Comparison of ENCODE assay signal across 1 cellular context in genomic region chr16:70804153-70804728, GRCh38.
TF ChIP-seq lines count a peak whose summit lies in the region.

No MANE protein-coding gene starts in this region.

TF ChIP-seq in K562, 482 proteins besides CTCF, POLR2A, EP300 and RAD21 (continued from another document and continues in another):
- TF ChIP-seq, protein P1, sequence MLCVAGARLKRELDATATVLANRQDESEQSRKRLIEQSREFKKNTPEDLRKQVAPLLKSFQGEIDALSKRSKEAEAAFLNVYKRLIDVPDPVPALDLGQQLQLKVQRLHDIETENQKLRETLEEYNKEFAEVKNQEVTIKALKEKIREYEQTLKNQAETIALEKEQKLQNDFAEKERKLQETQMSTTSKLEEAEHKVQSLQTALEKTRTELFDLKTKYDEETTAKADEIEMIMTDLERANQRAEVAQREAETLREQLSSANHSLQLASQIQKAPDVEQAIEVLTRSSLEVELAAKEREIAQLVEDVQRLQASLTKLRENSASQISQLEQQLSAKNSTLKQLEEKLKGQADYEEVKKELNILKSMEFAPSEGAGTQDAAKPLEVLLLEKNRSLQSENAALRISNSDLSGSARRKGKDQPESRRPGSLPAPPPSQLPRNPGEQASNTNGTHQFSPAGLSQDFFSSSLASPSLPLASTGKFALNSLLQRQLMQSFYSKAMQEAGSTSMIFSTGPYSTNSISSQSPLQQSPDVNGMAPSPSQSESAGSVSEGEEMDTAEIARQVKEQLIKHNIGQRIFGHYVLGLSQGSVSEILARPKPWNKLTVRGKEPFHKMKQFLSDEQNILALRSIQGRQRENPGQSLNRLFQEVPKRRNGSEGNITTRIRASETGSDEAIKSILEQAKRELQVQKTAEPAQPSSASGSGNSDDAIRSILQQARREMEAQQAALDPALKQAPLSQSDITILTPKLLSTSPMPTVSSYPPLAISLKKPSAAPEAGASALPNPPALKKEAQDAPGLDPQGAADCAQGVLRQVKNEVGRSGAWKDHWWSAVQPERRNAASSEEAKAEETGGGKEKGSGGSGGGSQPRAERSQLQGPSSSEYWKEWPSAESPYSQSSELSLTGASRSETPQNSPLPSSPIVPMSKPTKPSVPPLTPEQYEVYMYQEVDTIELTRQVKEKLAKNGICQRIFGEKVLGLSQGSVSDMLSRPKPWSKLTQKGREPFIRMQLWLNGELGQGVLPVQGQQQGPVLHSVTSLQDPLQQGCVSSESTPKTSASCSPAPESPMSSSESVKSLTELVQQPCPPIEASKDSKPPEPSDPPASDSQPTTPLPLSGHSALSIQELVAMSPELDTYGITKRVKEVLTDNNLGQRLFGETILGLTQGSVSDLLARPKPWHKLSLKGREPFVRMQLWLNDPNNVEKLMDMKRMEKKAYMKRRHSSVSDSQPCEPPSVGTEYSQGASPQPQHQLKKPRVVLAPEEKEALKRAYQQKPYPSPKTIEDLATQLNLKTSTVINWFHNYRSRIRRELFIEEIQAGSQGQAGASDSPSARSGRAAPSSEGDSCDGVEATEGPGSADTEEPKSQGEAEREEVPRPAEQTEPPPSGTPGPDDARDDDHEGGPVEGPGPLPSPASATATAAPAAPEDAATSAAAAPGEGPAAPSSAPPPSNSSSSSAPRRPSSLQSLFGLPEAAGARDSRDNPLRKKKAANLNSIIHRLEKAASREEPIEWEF (CRISPR knock-in tag; IDR thresholded peaks at IDR 0.05), result no peak
- TF ChIP-seq ZNF316 (IDR thresholded peaks at IDR 0.05) (no peak), NELFE (IDR thresholded peaks at IDR 0.05; ENCODE audit: insufficient read depth, insufficient read length) (no peak), ZNF263 (CRISPR knock-in tag; IDR thresholded peaks at IDR 0.05; ENCODE audit: borderline replicate concordance) (no peak), ZNF217 (CRISPR knock-in tag; IDR thresholded peaks at IDR 0.05) (no peak), JUN (IDR thresholded peaks at IDR 0.05; ENCODE audit: borderline replicate concordance, low read depth, low read length) (peak; percentile 85), JUN (CRISPR knock-in tag; IDR thresholded peaks at IDR 0.05; ENCODE audit: borderline replicate concordance) (no peak), RBM14 (IDR thresholded peaks at IDR 0.05; ENCODE audit: borderline replicate concordance, insufficient read depth, low read depth, low read length) (no peak), NCOA1 (IDR thresholded peaks at IDR 0.05; ENCODE audit: low read depth) (no peak), KLF16 (IDR thresholded peaks at IDR 0.05) (no peak), NR2C1 (IDR thresholded peaks at IDR 0.05) (no peak), NR2C1 (tag; IDR thresholded peaks at IDR 0.05) (no peak), CEBPB (tag; IDR thresholded peaks at IDR 0.05) (peak; percentile 30; the same call in 1 of the 2 replicates), PCBP1 (IDR thresholded peaks at IDR 0.05; ENCODE audit: low read depth, low read length, poor library complexity, severe bottlenecking) (no peak), TRIM28 (IDR thresholded peaks at IDR 0.05) (no peak), POLR2B (IDR thresholded peaks at IDR 0.05; ENCODE audit: low read depth, partially characterized antibody) (no peak), THAP7 (CRISPR knock-in tag; IDR thresholded peaks at IDR 0.05) (no peak), HLTF (IDR thresholded peaks at IDR 0.05) (no peak), ZNF197 (CRISPR knock-in tag; IDR thresholded peaks at IDR 0.05; ENCODE audit: low read depth) (no peak), NFATC3 (IDR thresholded peaks at IDR 0.05) (no peak), CBX3 (IDR thresholded peaks at IDR 0.05; ENCODE audit: borderline replicate concordance in 1 of 2, low read length in 2 of 2) (peak in 1 of 2 experiments; percentile 49; a peak in 1 of 3 replicates), MTA1 (IDR thresholded peaks at IDR 0.05; ENCODE audit: borderline replicate concordance) (no peak), ZEB2 (IDR thresholded peaks at IDR 0.05) (no peak), ETV1 (tag; conservative IDR thresholded peaks at IDR 0.05; ENCODE audit: low read depth) (no peak), ZNF785 (CRISPR knock-in tag; IDR thresholded peaks at IDR 0.05) (no peak), PURB (CRISPR knock-in tag; IDR thresholded peaks at IDR 0.05; ENCODE audit: low read depth) (no peak), TRIM24 (IDR thresholded peaks at IDR 0.05) (peak; percentile 56 to 73; a peak in 2 of 4 replicates), NR2C2 (CRISPR knock-in tag; IDR thresholded peaks at IDR 0.05) (no peak), NR2C2 (tag; IDR thresholded peaks at IDR 0.05) (no peak), ZNF282 (CRISPR knock-in tag; IDR thresholded peaks at IDR 0.05) (no peak), TAF15 (IDR thresholded peaks at IDR 0.05; ENCODE audit: low read depth, low read length) (no peak)
- TF ChIP-seq, protein P2, sequence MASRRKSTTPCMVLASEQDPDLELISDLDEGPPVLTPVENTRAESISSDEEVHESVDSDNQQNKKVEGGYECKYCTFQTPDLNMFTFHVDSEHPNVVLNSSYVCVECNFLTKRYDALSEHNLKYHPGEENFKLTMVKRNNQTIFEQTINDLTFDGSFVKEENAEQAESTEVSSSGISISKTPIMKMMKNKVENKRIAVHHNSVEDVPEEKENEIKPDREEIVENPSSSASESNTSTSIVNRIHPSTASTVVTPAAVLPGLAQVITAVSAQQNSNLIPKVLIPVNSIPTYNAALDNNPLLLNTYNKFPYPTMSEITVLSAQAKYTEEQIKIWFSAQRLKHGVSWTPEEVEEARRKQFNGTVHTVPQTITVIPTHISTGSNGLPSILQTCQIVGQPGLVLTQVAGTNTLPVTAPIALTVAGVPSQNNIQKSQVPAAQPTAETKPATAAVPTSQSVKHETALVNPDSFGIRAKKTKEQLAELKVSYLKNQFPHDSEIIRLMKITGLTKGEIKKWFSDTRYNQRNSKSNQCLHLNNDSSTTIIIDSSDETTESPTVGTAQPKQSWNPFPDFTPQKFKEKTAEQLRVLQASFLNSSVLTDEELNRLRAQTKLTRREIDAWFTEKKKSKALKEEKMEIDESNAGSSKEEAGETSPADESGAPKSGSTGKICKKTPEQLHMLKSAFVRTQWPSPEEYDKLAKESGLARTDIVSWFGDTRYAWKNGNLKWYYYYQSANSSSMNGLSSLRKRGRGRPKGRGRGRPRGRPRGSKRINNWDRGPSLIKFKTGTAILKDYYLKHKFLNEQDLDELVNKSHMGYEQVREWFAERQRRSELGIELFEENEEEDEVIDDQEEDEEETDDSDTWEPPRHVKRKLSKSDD (conservative IDR thresholded peaks at IDR 0.05; ENCODE audit: low read length), result no peak
- TF ChIP-seq, protein P3, sequence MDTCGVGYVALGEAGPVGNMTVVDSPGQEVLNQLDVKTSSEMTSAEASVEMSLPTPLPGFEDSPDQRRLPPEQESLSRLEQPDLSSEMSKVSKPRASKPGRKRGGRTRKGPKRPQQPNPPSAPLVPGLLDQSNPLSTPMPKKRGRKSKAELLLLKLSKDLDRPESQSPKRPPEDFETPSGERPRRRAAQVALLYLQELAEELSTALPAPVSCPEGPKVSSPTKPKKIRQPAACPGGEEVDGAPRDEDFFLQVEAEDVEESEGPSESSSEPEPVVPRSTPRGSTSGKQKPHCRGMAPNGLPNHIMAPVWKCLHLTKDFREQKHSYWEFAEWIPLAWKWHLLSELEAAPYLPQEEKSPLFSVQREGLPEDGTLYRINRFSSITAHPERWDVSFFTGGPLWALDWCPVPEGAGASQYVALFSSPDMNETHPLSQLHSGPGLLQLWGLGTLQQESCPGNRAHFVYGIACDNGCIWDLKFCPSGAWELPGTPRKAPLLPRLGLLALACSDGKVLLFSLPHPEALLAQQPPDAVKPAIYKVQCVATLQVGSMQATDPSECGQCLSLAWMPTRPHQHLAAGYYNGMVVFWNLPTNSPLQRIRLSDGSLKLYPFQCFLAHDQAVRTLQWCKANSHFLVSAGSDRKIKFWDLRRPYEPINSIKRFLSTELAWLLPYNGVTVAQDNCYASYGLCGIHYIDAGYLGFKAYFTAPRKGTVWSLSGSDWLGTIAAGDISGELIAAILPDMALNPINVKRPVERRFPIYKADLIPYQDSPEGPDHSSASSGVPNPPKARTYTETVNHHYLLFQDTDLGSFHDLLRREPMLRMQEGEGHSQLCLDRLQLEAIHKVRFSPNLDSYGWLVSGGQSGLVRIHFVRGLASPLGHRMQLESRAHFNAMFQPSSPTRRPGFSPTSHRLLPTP (IDR thresholded peaks at IDR 0.05; ENCODE audit: borderline replicate concordance, extremely low read depth, insufficient read length), result no peak
- TF ChIP-seq, protein P4, sequence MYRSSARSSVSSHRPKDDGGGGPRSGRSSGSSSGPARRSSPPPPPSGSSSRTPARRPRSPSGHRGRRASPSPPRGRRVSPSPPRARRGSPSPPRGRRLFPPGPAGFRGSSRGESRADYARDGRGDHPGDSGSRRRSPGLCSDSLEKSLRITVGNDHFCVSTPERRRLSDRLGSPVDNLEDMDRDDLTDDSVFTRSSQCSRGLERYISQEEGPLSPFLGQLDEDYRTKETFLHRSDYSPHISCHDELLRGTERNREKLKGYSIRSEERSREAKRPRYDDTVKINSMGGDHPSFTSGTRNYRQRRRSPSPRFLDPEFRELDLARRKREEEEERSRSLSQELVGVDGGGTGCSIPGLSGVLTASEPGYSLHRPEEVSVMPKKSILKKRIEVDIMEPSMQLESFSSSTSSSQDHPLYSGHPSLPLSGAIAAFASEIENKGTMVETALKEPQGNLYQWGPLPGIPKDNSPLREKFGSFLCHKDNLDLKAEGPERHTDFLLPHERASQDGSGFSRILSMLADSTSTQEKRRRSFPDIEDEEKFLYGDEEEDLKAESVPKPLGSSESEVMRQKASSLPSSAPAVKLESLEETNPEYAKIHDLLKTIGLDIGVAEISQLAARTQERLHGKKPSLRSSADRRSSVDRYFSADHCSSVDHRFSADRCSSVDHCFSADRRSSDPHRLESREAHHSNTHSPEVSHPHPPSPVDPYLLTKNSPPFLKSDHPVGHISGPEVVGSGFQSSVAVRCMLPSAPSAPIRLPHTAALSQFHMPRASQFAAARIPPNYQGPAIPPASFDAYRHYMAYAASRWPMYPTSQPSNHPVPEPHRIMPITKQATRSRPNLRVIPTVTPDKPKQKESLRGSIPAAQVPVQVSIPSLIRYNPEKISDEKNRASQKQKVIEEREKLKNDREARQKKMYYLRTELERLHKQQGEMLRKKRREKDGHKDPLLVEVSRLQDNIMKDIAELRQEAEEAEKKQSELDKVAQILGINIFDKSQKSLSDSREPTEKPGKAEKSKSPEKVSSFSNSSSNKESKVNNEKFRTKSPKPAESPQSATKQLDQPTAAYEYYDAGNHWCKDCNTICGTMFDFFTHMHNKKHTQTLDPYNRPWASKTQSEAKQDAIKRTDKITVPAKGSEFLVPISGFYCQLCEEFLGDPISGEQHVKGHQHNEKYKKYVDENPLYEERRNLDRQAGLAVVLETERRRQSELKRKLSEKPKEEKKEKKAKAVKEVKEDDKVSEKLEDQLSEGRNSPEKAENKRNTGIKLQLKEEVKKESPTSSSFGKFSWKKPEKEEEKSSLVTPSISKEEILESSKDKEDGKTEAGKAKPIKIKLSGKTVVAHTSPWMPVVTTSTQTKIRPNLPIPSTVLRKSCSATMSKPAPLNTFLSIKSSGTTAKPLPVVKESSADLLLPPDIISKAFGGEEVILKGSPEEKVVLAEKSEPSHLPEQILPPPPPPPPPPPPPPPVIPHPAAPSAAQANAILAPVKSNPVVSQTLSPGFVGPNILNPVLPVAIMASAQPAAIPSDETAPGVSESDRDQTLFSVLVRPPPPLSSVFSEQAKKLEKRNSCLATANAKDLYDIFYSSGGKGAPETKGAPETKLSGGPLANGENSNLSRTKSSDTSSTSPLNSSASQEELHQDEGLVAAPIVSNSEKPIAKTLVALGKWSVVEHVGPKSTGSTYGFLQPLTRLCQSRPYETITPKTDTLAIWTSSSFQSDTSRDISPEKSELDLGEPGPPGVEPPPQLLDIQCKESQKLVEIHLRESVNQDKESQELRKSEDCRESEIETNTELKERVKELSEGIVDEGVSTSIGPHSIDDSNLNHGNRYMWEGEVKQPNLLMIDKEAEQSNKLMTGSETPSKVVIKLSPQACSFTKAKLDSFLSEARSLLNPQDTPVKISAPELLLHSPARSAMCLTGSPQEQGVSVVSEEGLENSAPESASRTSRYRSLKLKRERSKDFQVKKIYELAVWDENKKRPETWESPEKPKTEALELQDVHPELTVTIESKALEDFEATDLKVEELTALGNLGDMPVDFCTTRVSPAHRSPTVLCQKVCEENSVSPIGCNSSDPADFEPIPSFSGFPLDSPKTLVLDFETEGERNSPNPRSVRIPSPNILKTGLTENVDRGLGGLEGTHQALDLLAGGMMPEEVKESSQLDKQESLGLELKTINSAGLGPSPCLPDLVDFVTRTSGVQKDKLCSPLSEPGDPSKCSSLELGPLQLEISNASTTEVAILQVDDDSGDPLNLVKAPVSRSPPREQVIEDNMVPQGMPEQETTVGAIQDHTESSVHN (IDR thresholded peaks at IDR 0.05; ENCODE audit: borderline replicate concordance in 1 of 2, low read depth in 1 of 2), result 0 out of 4 replicates have a peak, but pooled peaks of 1 of the 2 experiments have one; percentile 50
- TF ChIP-seq, protein P5, sequence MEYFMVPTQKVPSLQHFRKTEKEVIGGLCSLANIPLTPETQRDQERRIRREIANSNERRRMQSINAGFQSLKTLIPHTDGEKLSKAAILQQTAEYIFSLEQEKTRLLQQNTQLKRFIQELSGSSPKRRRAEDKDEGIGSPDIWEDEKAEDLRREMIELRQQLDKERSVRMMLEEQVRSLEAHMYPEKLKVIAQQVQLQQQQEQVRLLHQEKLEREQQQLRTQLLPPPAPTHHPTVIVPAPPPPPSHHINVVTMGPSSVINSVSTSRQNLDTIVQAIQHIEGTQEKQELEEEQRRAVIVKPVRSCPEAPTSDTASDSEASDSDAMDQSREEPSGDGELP (CRISPR knock-in tag; IDR thresholded peaks at IDR 0.05; ENCODE audit: borderline replicate concordance), result peak; percentile 11; the same call in 1 of the 2 replicates
- TF ChIP-seq, protein P6, sequence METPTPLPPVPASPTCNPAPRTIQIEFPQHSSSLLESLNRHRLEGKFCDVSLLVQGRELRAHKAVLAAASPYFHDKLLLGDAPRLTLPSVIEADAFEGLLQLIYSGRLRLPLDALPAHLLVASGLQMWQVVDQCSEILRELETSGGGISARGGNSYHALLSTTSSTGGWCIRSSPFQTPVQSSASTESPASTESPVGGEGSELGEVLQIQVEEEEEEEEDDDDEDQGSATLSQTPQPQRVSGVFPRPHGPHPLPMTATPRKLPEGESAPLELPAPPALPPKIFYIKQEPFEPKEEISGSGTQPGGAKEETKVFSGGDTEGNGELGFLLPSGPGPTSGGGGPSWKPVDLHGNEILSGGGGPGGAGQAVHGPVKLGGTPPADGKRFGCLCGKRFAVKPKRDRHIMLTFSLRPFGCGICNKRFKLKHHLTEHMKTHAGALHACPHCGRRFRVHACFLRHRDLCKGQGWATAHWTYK (CRISPR knock-in tag; IDR thresholded peaks at IDR 0.05), result no peak
